Comparison of ENCODE assay signal across 28 cellular contexts in genomic region chr4:132838244-132838643, GRCh38.
"Had no signal": no experiment of that assay in that cellular context is flagged by ENCODE, and none has a peak within 500 bp of the region (broad histone marks: within the 10 kb centered on the region; RNA-seq: fewer than 3 reads in every experiment).

No MANE protein-coding gene starts in this region.

- DNase-seq: stimulated activated CD4-positive, alpha-beta T cell treated with anti-CD3 and anti-CD28 coated beads, Interleukin-2, amount 100 ng/mL, for 48 hours; stimulated activated CD4-positive, alpha-beta T cell treated with anti-CD3 and anti-CD28 coated beads, Interleukin-4, amount 100 ng/mL, for 1 hour; stimulated activated CD4-positive, alpha-beta T cell treated with anti-CD3 and anti-CD28 coated beads, Interleukin-4, amount 100 ng/mL, for 4 hours; stimulated activated CD8-positive, alpha-beta memory T cell treated with anti-CD3 and anti-CD28 coated beads, Interleukin-4, amount 100 ng/mL, for 48 hours; stimulated activated naive B cell treated with anti-CD40 and anti-IgM and Interleukin-4, amounts not matched to agents 10 μg/mL and 1 μg/mL and 100 μg/mL, for 72 hours; stimulated activated naive CD4-positive, alpha-beta T cell; stimulated activated naive CD4-positive, alpha-beta T cell treated with Interleukin-2 at 50 U/mL for 16 hours; stimulated activated naive CD8-positive, alpha-beta T cell treated with anti-CD3 and anti-CD28 coated beads, Interleukin-15, amount 100 ng/mL, for 72 hours; stimulated activated naive CD8-positive, alpha-beta T cell treated with anti-CD3 and anti-CD28 coated beads, Interleukin-15, Interleukin-2, amounts not matched to agents 100 U/mL and 50 U/mL, for 24 hours; stomach; substantia nigra; testis; thyroid gland; tibial artery; transverse colon; trophoblast cell; upper lobe of left lung; upper lobe of right lung; uterus had no signal

- H3K4me3 Mint-ChIP-seq: stimulated activated effector memory CD8-positive, alpha-beta T cell treated with anti-CD3 and anti-CD28 coated beads, Interleukin-12 subunit alpha, Interleukin-12 subunit beta, amount 100 ng/mL, for 72 hours; stimulated activated memory B cell treated with anti-CD40 and anti-IgM and Interleukin-4, amounts not matched to agents 10 μg/mL and 1 μg/mL and 100 μg/mL, for 72 hours; stimulated activated naive B cell treated with anti-CD40 and anti-IgM and Interleukin-4, amounts not matched to agents 10 μg/mL and 1 μg/mL and 100 μg/mL, for 72 hours; stimulated activated naive CD8-positive, alpha-beta T cell treated with anti-CD3 and anti-CD28 coated beads, Interleukin-15, amount 100 ng/mL, for 72 hours; stimulated activated naive CD8-positive, alpha-beta T cell treated with anti-CD3 and anti-CD28 coated beads, Interleukin-15, Interleukin-2, amounts not matched to agents 100 ng/mL and 50 ng/mL, for 24 hours; type B pancreatic cell had no signal

- H3K9me3 ChIP-seq: testis, thyroid gland, uterus, vagina had no signal

- H3K4me1 ChIP-seq: stomach, suprapubic skin, testis, thyroid gland, tibial artery, tibial nerve, transverse colon, upper lobe of left lung, upper lobe of right lung, uterus, vagina had no signal

- H3K36me3 ChIP-seq: stomach, suprapubic skin, thoracic aorta, thyroid gland, tibial artery, tibial nerve, transverse colon, upper lobe of left lung, upper lobe of right lung, uterus, vagina had no signal

- H3K27ac ChIP-seq: stomach, suprapubic skin, testis, thoracic aorta, thyroid gland, tibial artery, tibial nerve, transverse colon, upper lobe of left lung, upper lobe of right lung, uterus, vagina had no signal

- H3K27ac Mint-ChIP-seq: stimulated activated effector memory CD8-positive, alpha-beta T cell treated with anti-CD3 and anti-CD28 coated beads, Interleukin-12 subunit alpha, Interleukin-12 subunit beta, amount 100 ng/mL, for 72 hours; stimulated activated memory B cell treated with anti-CD40 and anti-IgM and Interleukin-4, amounts not matched to agents 10 μg/mL and 1 μg/mL and 100 μg/mL, for 72 hours; stimulated activated naive B cell treated with anti-CD40 and anti-IgM and Interleukin-4, amounts not matched to agents 10 μg/mL and 1 μg/mL and 100 μg/mL, for 72 hours; stimulated activated naive CD8-positive, alpha-beta T cell treated with anti-CD3 and anti-CD28 coated beads, Interleukin-15, amount 100 ng/mL, for 72 hours; stimulated activated naive CD8-positive, alpha-beta T cell treated with anti-CD3 and anti-CD28 coated beads, Interleukin-15, Interleukin-2, amounts not matched to agents 100 ng/mL and 50 ng/mL, for 24 hours; type B pancreatic cell had no signal

- FAIRE-seq: urothelium cell line had no signal

- H3K4me1 Mint-ChIP-seq: stimulated activated effector memory CD8-positive, alpha-beta T cell treated with anti-CD3 and anti-CD28 coated beads, Interleukin-12 subunit alpha, Interleukin-12 subunit beta, amount 100 ng/mL, for 72 hours; stimulated activated memory B cell treated with anti-CD40 and anti-IgM and Interleukin-4, amounts not matched to agents 10 μg/mL and 1 μg/mL and 100 μg/mL, for 72 hours; stimulated activated naive B cell treated with anti-CD40 and anti-IgM and Interleukin-4, amounts not matched to agents 10 μg/mL and 1 μg/mL and 100 μg/mL, for 72 hours; stimulated activated naive CD8-positive, alpha-beta T cell treated with anti-CD3 and anti-CD28 coated beads, Interleukin-15, amount 100 ng/mL, for 72 hours had no signal

- H3K27me3 Mint-ChIP-seq: stimulated activated memory B cell treated with anti-CD40 and anti-IgM and Interleukin-4, amounts not matched to agents 10 μg/mL and 1 μg/mL and 100 μg/mL, for 72 hours; stimulated activated naive B cell treated with anti-CD40 and anti-IgM and Interleukin-4, amounts not matched to agents 10 μg/mL and 1 μg/mL and 100 μg/mL, for 72 hours; stimulated activated naive CD8-positive, alpha-beta T cell treated with anti-CD3 and anti-CD28 coated beads, Interleukin-15, amount 100 ng/mL, for 72 hours; stimulated activated naive CD8-positive, alpha-beta T cell treated with anti-CD3 and anti-CD28 coated beads, Interleukin-15, Interleukin-2, amounts not matched to agents 100 ng/mL and 50 ng/mL, for 24 hours; type B pancreatic cell had no signal

- ATAC-seq: stimulated activated effector memory CD8-positive, alpha-beta T cell treated with anti-CD3 and anti-CD28 coated beads, Interleukin-12 subunit alpha, Interleukin-12 subunit beta, amount 100 ng/mL, for 72 hours; stimulated activated memory B cell treated with anti-CD40 and anti-IgM and Interleukin-4, amounts not matched to agents 10 μg/mL and 1 μg/mL and 100 μg/mL, for 72 hours; stimulated activated naive B cell treated with anti-CD40 and anti-IgM and Interleukin-4, amounts not matched to agents 10 μg/mL and 1 μg/mL and 100 μg/mL, for 72 hours; stimulated activated naive CD8-positive, alpha-beta T cell treated with anti-CD3 and anti-CD28 coated beads, Interleukin-15, amount 100 ng/mL, for 72 hours; stimulated activated naive CD8-positive, alpha-beta T cell treated with anti-CD3 and anti-CD28 coated beads, Interleukin-15, Interleukin-2, amounts not matched to agents 100 U/mL and 50 U/mL, for 24 hours; upper lobe of right lung had no signal

- H3K36me3 Mint-ChIP-seq: stimulated activated effector memory CD8-positive, alpha-beta T cell treated with anti-CD3 and anti-CD28 coated beads, Interleukin-12 subunit alpha, Interleukin-12 subunit beta, amount 100 ng/mL, for 72 hours; stimulated activated memory B cell treated with anti-CD40 and anti-IgM and Interleukin-4, amounts not matched to agents 10 μg/mL and 1 μg/mL and 100 μg/mL, for 72 hours; stimulated activated naive B cell treated with anti-CD40 and anti-IgM and Interleukin-4, amounts not matched to agents 10 μg/mL and 1 μg/mL and 100 μg/mL, for 72 hours; type B pancreatic cell had no signal

- H3K4me3 ChIP-seq: stomach, suprapubic skin, testis, thoracic aorta, thyroid gland, tibial artery, tibial nerve, transverse colon, upper lobe of left lung, upper lobe of right lung, uterus, vagina had no signal

- H3K27me3 ChIP-seq: stomach, suprapubic skin, testis, thyroid gland, tibial artery, tibial nerve, transverse colon, upper lobe of left lung, upper lobe of right lung, uterus, vagina had no signal
